In genomic region chr10:124576526-124577420, GRCh38 we compare ENCODE assay signal across 24 cellular contexts.
"Had no signal": no experiment of that assay in that cellular context is flagged by ENCODE, and none has a peak within 500 bp of the region (broad histone marks: within the 10 kb centered on the region; RNA-seq: fewer than 3 reads in every experiment).

No MANE protein-coding gene starts in this region.

- ATAC-seq: activated CD8-positive, alpha-beta T cell treated with anti-CD3 and anti-CD28 coated beads, Interleukin-2, amount 10 ng/mL, durations not matched to agents 7 days and 5 days; activated naive CD4-positive, alpha-beta T cell treated with anti-CD3 and anti-CD28 coated beads, Interleukin-2, amount 50 U/mL, for 72 hours; activated naive CD8-positive, alpha-beta T cell treated with anti-CD3 and anti-CD28 coated beads, Interleukin-2, amount 50 U/mL, for 24 hours; activated T-cell treated with anti-CD3 and anti-CD28 coated beads, Interleukin-2, amount 50 U/mL, for 4 hours; T-helper 17 cell; WTC11 had no signal

- H3K27me3 Mint-ChIP-seq: activated naive CD8-positive, alpha-beta T cell treated with anti-CD3 and anti-CD28 coated beads, Interleukin-2, amount 50 U/mL, for 24 hours; T-helper 17 cell had no signal

- H3K27ac ChIP-seq: cardiac muscle cell, KMS-11, PC-9 had no signal

- H3K4me2 ChIP-seq: KMS-11, PC-9 had no signal

- H3K4me3 ChIP-seq: cardiac muscle cell, PC-9 had no signal

- DNase-seq: activated CD4-positive, alpha-beta T cell treated with anti-CD3 and anti-CD28 coated beads for 48 hours; activated CD4-positive, alpha-beta T cell treated with anti-CD3 and anti-CD28 coated beads, Interleukin-2, amount 50 U/mL, for 4 hours; activated CD4-positive, CD25-positive, alpha-beta regulatory T cell treated with anti-CD3 and anti-CD28 coated beads, Interleukin-2, amount 50 U/mL, for 72 hours; activated CD8-positive, alpha-beta T cell treated with anti-CD3 and anti-CD28 coated beads, Interleukin-2, amount 10 ng/mL, durations not matched to agents 7 days and 5 days; activated effector memory CD4-positive, alpha-beta T cell treated with anti-CD3 and anti-CD28 coated beads, Interleukin-2, amount 50 U/mL, for 16 hours; activated naive CD4-positive, alpha-beta T cell treated with Interleukin-2 at 50 U/mL for 16 hours; activated naive CD8-positive, alpha-beta T cell treated with anti-CD3 and anti-CD28 coated beads, Interleukin-2, amount 50 U/mL, for 24 hours; activated T-cell treated with anti-CD3 and anti-CD28 coated beads, Interleukin-2, amount 50 U/mL, for 4 hours; amniotic stem cell; NCI-H1092 treated with DMSO at 0.1 percent for 48 hours; NCI-H1417 treated with DMSO at 0.1 percent for 48 hours; NCI-H1694; NCI-H2029 treated with DMSO at 0.1 percent for 48 hours; NCI-H510A treated with DMSO at 0.1 percent for 48 hours; NCI-H69; PC-9; SIG-M5; T-helper 9 cell had no signal

- H3K4me3 Mint-ChIP-seq: activated CD8-positive, alpha-beta T cell treated with anti-CD3 and anti-CD28 coated beads, Interleukin-2, amount 10 ng/mL, durations not matched to agents 7 days and 5 days; activated naive CD8-positive, alpha-beta T cell treated with anti-CD3 and anti-CD28 coated beads, Interleukin-2, amount 50 U/mL, for 24 hours; activated T-cell treated with anti-CD3 and anti-CD28 coated beads, Interleukin-2, amount 50 U/mL, for 4 hours; brain; WTC11 had no signal

- H2AFZ ChIP-seq: PC-9 had no signal

- H3K27ac Mint-ChIP-seq: activated CD8-positive, alpha-beta T cell treated with anti-CD3 and anti-CD28 coated beads, Interleukin-2, amount 10 ng/mL, durations not matched to agents 7 days and 5 days; activated naive CD4-positive, alpha-beta T cell treated with anti-CD3 and anti-CD28 coated beads, Interleukin-2, amount 50 U/mL, for 72 hours; activated naive CD8-positive, alpha-beta T cell treated with anti-CD3 and anti-CD28 coated beads, Interleukin-2, amount 50 U/mL, for 24 hours; brain; T-helper 17 cell; WTC11 had no signal

- H3K36me3 ChIP-seq: cardiac muscle cell had no signal

- H3K27me3 ChIP-seq: cardiac muscle cell had no signal

- H3K4me1 Mint-ChIP-seq: activated naive CD8-positive, alpha-beta T cell treated with anti-CD3 and anti-CD28 coated beads, Interleukin-2, amount 50 U/mL, for 24 hours; brain had no signal
